In the genomic region with DNA sequence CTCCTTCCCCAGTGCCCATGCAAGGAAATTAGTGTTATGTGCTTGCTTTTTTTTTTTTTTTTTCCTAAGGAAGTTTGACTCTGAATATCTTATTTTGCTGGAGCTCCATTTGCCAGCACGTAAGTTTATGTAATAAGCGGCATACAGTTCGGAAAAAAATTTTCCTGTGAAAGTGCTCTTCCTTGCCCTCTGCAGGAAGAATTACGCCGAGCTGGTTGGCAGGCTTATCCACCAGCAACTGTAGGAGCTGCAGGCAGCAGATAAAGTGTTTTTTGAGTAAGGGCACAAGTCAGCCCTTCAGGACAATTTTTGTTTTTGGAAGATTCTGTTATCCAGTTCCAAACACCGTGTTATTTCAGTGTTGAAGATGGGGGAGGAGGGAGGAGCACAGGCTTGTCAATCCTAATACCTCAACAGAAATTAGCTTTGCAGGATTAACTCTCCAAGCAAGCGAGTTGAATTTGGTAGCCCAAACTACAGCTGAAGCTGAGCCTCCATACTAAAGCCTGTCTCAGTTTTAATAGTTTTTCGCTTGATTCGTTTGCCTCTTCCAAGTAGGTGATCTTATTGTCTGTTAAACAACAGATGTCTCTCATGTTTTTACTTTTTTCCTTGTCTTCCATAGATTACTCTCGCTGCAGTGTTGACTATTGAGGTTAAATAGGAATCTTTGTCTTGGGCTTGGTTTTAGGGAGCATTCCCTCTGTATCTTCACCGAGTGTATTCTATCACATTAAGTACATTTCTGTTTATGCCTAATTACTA, we compare ENCODE assay signal across 8 cellular contexts. TPM values are rescaled to one million over a fixed set of nuclear protein-coding genes. Genes with fewer than 3 reads are reported as not detected.
DNase-seq lines count a peak whose midpoint lies in the region; ATAC-seq and TF ChIP-seq lines count a peak whose summit lies in the region.

No MANE protein-coding gene starts in this region.

- peaks cover 3% of the 10 kb centered on the region for H3K9me3 Mint-ChIP-seq in progenitor cell of endocrine pancreas (ENCODE audit: low read depth)

- DNase-seq in HCEC 1CT: peak; percentile 52
- DNase-seq in NCI-H526 treated with DMSO at 0.1 percent for 48 hours (lab: John Stamatoyannopoulos, UW): peak; percentile 63
- peak; percentile 79 for DNase-seq in astrocyte of the hippocampus (ENCODE audit: low read depth, low spot score)
- peak; percentile 44 for DNase-seq in hepatic stellate cell (ENCODE audit: low spot score)
- DNase-seq in progenitor cell of endocrine pancreas (ENCODE audit: low spot score, unreplicated experiment): no peak

- H3K4me1 Mint-ChIP-seq in progenitor cell of endocrine pancreas (ENCODE audit: low read depth): peaks cover 6% of the 10 kb centered on the region

- TF ChIP-seq CTCF in C4-2B (conservative IDR thresholded peaks at IDR 0.05) (peak; percentile 31), progenitor cell of endocrine pancreas (IDR thresholded peaks at IDR 0.05; ENCODE audit: unreplicated experiment) (peak; percentile 41)

- H3K4me3 Mint-ChIP-seq in progenitor cell of endocrine pancreas (ENCODE audit: low read depth): peak overlapping the region; percentile 77

- H3K27ac ChIP-seq in C4-2B: peak overlapping the region; percentile 8; the same call in 1 of the 2 replicates

- no peaks in the 10 kb centered on the region for H3K36me3 Mint-ChIP-seq in progenitor cell of endocrine pancreas (ENCODE audit: insufficient read depth)

- no peak overlapping the region for H3K27ac Mint-ChIP-seq in progenitor cell of endocrine pancreas

- ATAC-seq in HG03159 (IDR thresholded peaks at IDR 0.05; ENCODE audit: unreplicated experiment) (no peak), HG02970 (IDR thresholded peaks at IDR 0.05; ENCODE audit: low FRiP score, unreplicated experiment) (no peak)

- H3K27me3 Mint-ChIP-seq in progenitor cell of endocrine pancreas: peaks cover 61% of the 10 kb centered on the region

RNA-seq across cellular contexts. Expression of gene SPECC1, which starts 1.1 kb away (rescaled TPM):
- 69.6 and 72.7 TPM in 2 replicates for total RNA-seq in progenitor cell of endocrine pancreas

RNA-seq across cellular contexts. Expression of gene AKAP10, which starts 32.7 kb away (rescaled TPM):
- total RNA-seq in progenitor cell of endocrine pancreas: 32.9 and 38.2 TPM in 2 replicates
